Comparison of ENCODE assay signal across 1 cellular context in genomic region chr15:81323944-81324881, GRCh38.
TF ChIP-seq lines count a peak whose summit lies in the region.

Gene STARD5, minus strand, starts transcription at chr15:81324141. Its CDS starts 42 bp downstream, at chr15:81324099.

TF ChIP-seq in K562, 482 proteins besides CTCF, POLR2A, EP300 and RAD21 (continued from another document):
- TF ChIP-seq ELF2 (CRISPR knock-in tag; IDR thresholded peaks at IDR 0.05) (no peak), CHD1 (IDR thresholded peaks at IDR 0.05; ENCODE audit: low read length) (no peak), SMAD1 (IDR thresholded peaks at IDR 0.05; ENCODE audit: low read depth, low read length, partially characterized antibody) (no peak), ZNF124 (CRISPR knock-in tag; IDR thresholded peaks at IDR 0.05) (no peak), TFAM (CRISPR knock-in tag; conservative IDR thresholded peaks at IDR 0.05) (no peak), ATF1 (CRISPR knock-in tag; IDR thresholded peaks at IDR 0.05) (no peak), ATF1 (tag; IDR thresholded peaks at IDR 0.05) (peak; percentile 85), ZNF3 (CRISPR knock-in tag; IDR thresholded peaks at IDR 0.05) (no peak), NR2F6 (CRISPR knock-in tag; IDR thresholded peaks at IDR 0.05) (no peak), ZBTB34 (CRISPR knock-in tag; IDR thresholded peaks at IDR 0.05) (no peak), SAFB2 (IDR thresholded peaks at IDR 0.05; ENCODE audit: borderline replicate concordance, low read depth, low read length, severe bottlenecking) (no peak), POU5F1 (IDR thresholded peaks at IDR 0.05; ENCODE audit: borderline replicate concordance, low read depth, low read length, partially characterized antibody) (no peak), TBL1XR1 (IDR thresholded peaks at IDR 0.05; ENCODE audit: low read length in 2 of 2) (no peak), RBM14 (IDR thresholded peaks at IDR 0.05; ENCODE audit: borderline replicate concordance, insufficient read depth, low read depth, low read length) (no peak), ZNF696 (CRISPR knock-in tag; conservative IDR thresholded peaks at IDR 0.05) (no peak), NFE2L1 (tag; IDR thresholded peaks at IDR 0.05; ENCODE audit: borderline replicate concordance, low read depth) (no peak), ZNF780A (CRISPR knock-in tag; IDR thresholded peaks at IDR 0.05) (no peak), ZNF121 (CRISPR knock-in tag; conservative IDR thresholded peaks at IDR 0.05) (no peak), ZNF212 (CRISPR knock-in tag; IDR thresholded peaks at IDR 0.05) (no peak), YY1 (IDR thresholded peaks at IDR 0.05; ENCODE audit: borderline replicate concordance in 1 of 3, control insufficient read depth in 1 of 3, extremely low read depth in 1 of 3, insufficient read depth in 3 of 3, insufficient read length in 1 of 3, insufficient replicate concordance in 2 of 3, low read depth in 1 of 3, low read length in 2 of 3) (peak in 2 of 3 experiments; percentile 9 to 12), ARID3A (IDR thresholded peaks at IDR 0.05; ENCODE audit: borderline replicate concordance, low read depth, low read length) (no peak), PTBP1 (IDR thresholded peaks at IDR 0.05; ENCODE audit: low read depth, low read length) (no peak), ETV6 (IDR thresholded peaks at IDR 0.05; ENCODE audit: borderline replicate concordance in 1 of 2, low read depth in 2 of 2, low read length in 1 of 2) (no peak), ETV6 (CRISPR knock-in tag; IDR thresholded peaks at IDR 0.05; ENCODE audit: borderline replicate concordance) (no peak)
